ENCODE assay signal across 8 cellular contexts in genomic region chr3:54122046-54122801, GRCh38. TPM values are rescaled to one million over a fixed set of nuclear protein-coding genes. Genes with fewer than 3 reads are reported as not detected.
A peak's percentile ranks its signal among the peaks of the same experiment; 100 is the strongest.
DNase-seq lines count a peak whose midpoint lies in the region; ATAC-seq, FAIRE-seq and TF ChIP-seq lines count a peak whose summit lies in the region.

CACNA2D3 (plus strand) TSS chr3:54122552.

- no peak within 1 kb of the TSS for H3K27ac Mint-ChIP-seq in CD8-positive, alpha-beta T cell

- peak within 1 kb of the TSS; percentile 56 for H3K4me3 ChIP-seq in lower lobe of right lung
- H3K4me3 ChIP-seq in CD8-positive, alpha-beta T cell (ENCODE audit: low read depth, low read length), result no peak within 1 kb of the TSS

- peak within 1 kb of the TSS; percentile 47 for H3K27ac ChIP-seq in cingulate gyrus (ENCODE audit: low read depth, low read length)
- H3K27ac ChIP-seq in lower lobe of right lung, result no peak within 1 kb of the TSS
- no peak within 1 kb of the TSS for H3K27ac ChIP-seq in CD8-positive, alpha-beta T cell (ENCODE audit: low read depth, low read length)

- H3K4me1 Mint-ChIP-seq in CD8-positive, alpha-beta T cell (ENCODE audit: low read depth), result peaks cover 12% of the 10 kb centered on the region

- H3K36me3 Mint-ChIP-seq in CD8-positive, alpha-beta T cell, result no peaks in the 10 kb centered on the region

- peaks cover 44% of the 10 kb centered on the region for H3K27me3 Mint-ChIP-seq in CD8-positive, alpha-beta T cell (ENCODE audit: low read depth)

- no peak for FAIRE-seq in urothelium cell line (lab: Jason Lieb, UNC)

- ATAC-seq in lower lobe of right lung, result peak; percentile 87 to 88
- ATAC-seq in activated CD4-positive, CD25-positive, alpha-beta regulatory T cell treated with anti-CD3 and anti-CD28 coated beads, Interleukin-2, amount 50 U/mL, for 24 hours, result no peak
- no peak for ATAC-seq in CD8-positive, alpha-beta T cell

- H3K4me1 ChIP-seq in lower lobe of right lung, result peaks cover 12% of the 10 kb centered on the region
- H3K4me1 ChIP-seq in CD8-positive, alpha-beta T cell (ENCODE audit: insufficient read depth, low read length), result no peaks in the 10 kb centered on the region

- no peaks in the 10 kb centered on the region for H3K9me3 ChIP-seq in lower lobe of right lung
- H3K9me3 ChIP-seq in CD8-positive, alpha-beta T cell (ENCODE audit: low read length), result no peaks in the 10 kb centered on the region

- intact Hi-C loops in lower lobe of right lung (cut with DNase I), result no loop called here
- intact Hi-C loops in CD8-positive, alpha-beta T cell (cut with DNase I, micrococcal nuclease), result no loop called here

- H3K36me3 ChIP-seq in lower lobe of right lung, result no peaks in the 10 kb centered on the region
- no peaks in the 10 kb centered on the region for H3K36me3 ChIP-seq in CD8-positive, alpha-beta T cell (ENCODE audit: insufficient read depth, low read length)

- peaks cover 40% of the 10 kb centered on the region for H3K27me3 ChIP-seq in lower lobe of right lung (ENCODE audit: low read depth)
- no peaks in the 10 kb centered on the region for H3K27me3 ChIP-seq in CD8-positive, alpha-beta T cell (ENCODE audit: insufficient read depth, low read length)

- POLR2A ChIA-PET in CD8-positive, alpha-beta T cell (lab: Charles Lee), result no interaction called here

- peak; percentile 57 for DNase-seq in GM03348 (ENCODE audit: low spot score)
- DNase-seq in NCI-H146 (lab: John Stamatoyannopoulos, UW), result peak; percentile 85
- DNase-seq in lower lobe of right lung, result peak; percentile 71
- DNase-seq in urothelium cell line (ENCODE audit: low spot score), result peak; percentile 76
- no peak for DNase-seq in NOMO-1 treated with DMSO at 0.1 percent for 48 hours (lab: John Stamatoyannopoulos, UW; ENCODE audit: unreplicated experiment)
- DNase-seq in CD8-positive, alpha-beta T cell, result no peak

- CTCF ChIA-PET in CD8-positive, alpha-beta T cell (lab: Charles Lee), result no interaction called here

- TF ChIP-seq CTCF in lower lobe of right lung (IDR thresholded peaks at IDR 0.05), result no peak
- no peak for TF ChIP-seq CTCF in CD8-positive, alpha-beta T cell (IDR thresholded peaks at IDR 0.05)

- H3K9me3 Mint-ChIP-seq in CD8-positive, alpha-beta T cell, result no peaks in the 10 kb centered on the region

- H3K4me3 Mint-ChIP-seq in CD8-positive, alpha-beta T cell, result no peak within 1 kb of the TSS

RNA-seq across cellular contexts. Expression of gene CACNA2D3, which starts in this region (rescaled TPM):
- total RNA-seq in lower lobe of right lung, result 3.6 TPM
- not detected for total RNA-seq in CD8-positive, alpha-beta T cell

Comparison
In these comparisons a context has a peak if more than half of its experiments do, and no peak if none do; other contexts are left out.
1. DNase-seq: peak in GM03348 (single experiment), NCI-H146 (single experiment), lower lobe of right lung (single experiment) and urothelium cell line (single experiment); none in NOMO-1 treated with DMSO at 0.1 percent for 48 hours (single experiment) and CD8-positive, alpha-beta T cell (0 of 7).
2. ATAC-seq: peak in lower lobe of right lung (2 of 2); none in activated CD4-positive, CD25-positive, alpha-beta regulatory T cell treated with anti-CD3 and anti-CD28 coated beads, Interleukin-2, amount 50 U/mL, for 24 hours (0 of 2) and CD8-positive, alpha-beta T cell (single experiment).